ENCODE assay signal across 18 cellular contexts in the genomic region with DNA sequence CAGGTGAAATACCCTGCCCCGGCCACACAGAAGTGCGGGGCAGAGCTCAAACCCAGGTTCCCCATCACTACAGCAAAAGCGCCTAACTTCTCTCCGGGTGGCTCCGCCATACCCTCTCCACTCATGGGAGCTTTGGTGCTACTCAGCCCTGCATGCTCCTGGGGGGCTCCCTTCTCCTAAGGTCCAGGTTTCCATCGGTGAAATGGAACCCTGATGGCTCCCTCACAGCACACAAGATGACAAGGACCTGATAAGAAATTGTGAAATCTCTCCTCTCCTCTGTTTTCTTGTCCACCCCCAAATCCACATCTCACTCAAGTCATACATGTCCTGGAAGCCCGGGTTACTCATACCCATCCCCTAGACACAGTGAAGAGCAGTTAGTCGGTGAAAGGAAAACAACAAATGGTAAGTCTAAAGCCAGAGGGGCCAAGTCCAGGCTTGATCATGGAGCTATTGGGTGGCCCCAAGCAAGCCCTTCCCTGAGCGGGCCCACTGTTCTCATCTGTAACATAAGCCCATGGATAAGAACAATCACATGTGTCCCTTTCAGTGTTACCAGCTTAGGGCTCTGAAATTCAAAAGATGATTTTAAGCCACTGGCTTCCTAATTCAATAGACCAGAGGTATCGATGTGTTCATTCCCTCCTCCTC.
"Had no signal": no experiment of that assay in that cellular context is flagged by ENCODE, and none has a peak within 500 bp of the region (broad histone marks: within the 10 kb centered on the region; RNA-seq: fewer than 3 reads in every experiment).

No MANE protein-coding gene starts in this region.

- H3K27ac ChIP-seq: ascending aorta, prostate gland had no signal

- H3K27me3 ChIP-seq: ascending aorta had no signal

- H3K36me3 Mint-ChIP-seq: activated naive CD4-positive, alpha-beta T cell treated with anti-CD3 and anti-CD28 coated beads, Interleukin-2, amount 50 U/mL, for 24 hours; naive B cell; stimulated activated effector memory CD8-positive, alpha-beta T cell treated with anti-CD3 and anti-CD28 coated beads, Interleukin-12 subunit alpha, Interleukin-12 subunit beta, amount 100 ng/mL, for 72 hours had no signal

- FAIRE-seq: kidney, small intestine had no signal

- H3K27me3 Mint-ChIP-seq: activated B cell treated with CpG ODN at 0.5 μM for 24 hours; activated CD4-positive, alpha-beta memory T cell treated with anti-CD3 and anti-CD28 coated beads, Interleukin-2, amount 10 ng/mL, durations not matched to agents 7 days and 5 days; activated naive CD4-positive, alpha-beta T cell treated with anti-CD3 and anti-CD28 coated beads, Interleukin-2, amount 50 U/mL, for 24 hours; dendritic cell treated with granulocyte-macrophage colony-stimulating factor and Interleukin-4, amounts not matched to agents 40 ng/mL and 50 ng/mL, for 4 days; naive B cell had no signal

- H3K4me3 ChIP-seq: ascending aorta, prostate gland had no signal

- H3K4me1 ChIP-seq: prostate gland had no signal

- H3K27ac Mint-ChIP-seq: activated B cell treated with CpG ODN at 0.5 μM for 24 hours; activated CD4-positive, alpha-beta memory T cell treated with anti-CD3 and anti-CD28 coated beads, Interleukin-2, amount 10 ng/mL, durations not matched to agents 7 days and 5 days; activated naive CD4-positive, alpha-beta T cell treated with anti-CD3 and anti-CD28 coated beads, Interleukin-2, amount 50 U/mL, for 24 hours; naive B cell; stimulated activated effector memory CD8-positive, alpha-beta T cell treated with anti-CD3 and anti-CD28 coated beads, Interleukin-12 subunit alpha, Interleukin-12 subunit beta, amount 100 ng/mL, for 72 hours had no signal

- H3K4me1 Mint-ChIP-seq: activated B cell treated with CpG ODN at 0.5 μM for 24 hours; activated naive CD4-positive, alpha-beta T cell treated with anti-CD3 and anti-CD28 coated beads, Interleukin-2, amount 50 U/mL, for 24 hours; naive B cell had no signal

- H3K4me3 Mint-ChIP-seq: activated B cell treated with CpG ODN at 0.5 μM for 24 hours; activated CD4-positive, alpha-beta memory T cell treated with anti-CD3 and anti-CD28 coated beads, Interleukin-2, amount 10 ng/mL, durations not matched to agents 7 days and 5 days; activated naive CD4-positive, alpha-beta T cell treated with anti-CD3 and anti-CD28 coated beads, Interleukin-2, amount 50 U/mL, for 24 hours; dendritic cell treated with granulocyte-macrophage colony-stimulating factor and Interleukin-4, amounts not matched to agents 40 ng/mL and 50 ng/mL, for 4 days; naive B cell; neural crest cell; stimulated activated effector memory CD8-positive, alpha-beta T cell treated with anti-CD3 and anti-CD28 coated beads, Interleukin-12 subunit alpha, Interleukin-12 subunit beta, amount 100 ng/mL, for 72 hours had no signal

- DNase-seq: activated B cell treated with CpG ODN at 0.5 μM for 24 hours; activated CD4-positive, alpha-beta memory T cell treated with anti-CD3 and anti-CD28 coated beads, Interleukin-2, amount 10 ng/mL, durations not matched to agents 7 days and 5 days; activated CD4-positive, alpha-beta T cell treated with anti-CD3 and anti-CD28 coated beads for 48 hours; activated gamma-delta T cell; effector CD8-positive, alpha-beta T cell; foreskin melanocyte; kidney; naive B cell; small intestine; stimulated activated CD4-positive, alpha-beta T cell treated with anti-CD3 and anti-CD28 coated beads, Interleukin-4, amount 100 ng/mL, for 1 hour; T-helper 1 cell; T-helper 9 cell had no signal

- H3K36me3 ChIP-seq: ascending aorta, prostate gland had no signal

- H3K9me3 ChIP-seq: ascending aorta, prostate gland had no signal

- H3K9me3 Mint-ChIP-seq: activated CD4-positive, alpha-beta memory T cell treated with anti-CD3 and anti-CD28 coated beads, Interleukin-2, amount 10 ng/mL, durations not matched to agents 7 days and 5 days; activated naive CD4-positive, alpha-beta T cell treated with anti-CD3 and anti-CD28 coated beads, Interleukin-2, amount 50 U/mL, for 24 hours; dendritic cell treated with granulocyte-macrophage colony-stimulating factor and Interleukin-4, amounts not matched to agents 40 ng/mL and 50 ng/mL, for 4 days; neural crest cell; stimulated activated effector memory CD8-positive, alpha-beta T cell treated with anti-CD3 and anti-CD28 coated beads, Interleukin-12 subunit alpha, Interleukin-12 subunit beta, amount 100 ng/mL, for 72 hours had no signal

- ATAC-seq: stimulated activated effector memory CD8-positive, alpha-beta T cell treated with anti-CD3 and anti-CD28 coated beads, Interleukin-12 subunit alpha, Interleukin-12 subunit beta, amount 100 ng/mL, for 72 hours had no signal
